In genomic region chr12:565161-565560, GRCh38 we compare ENCODE assay signal across 14 cellular contexts.
DNase-seq lines count a peak whose midpoint lies in the region; ATAC-seq and TF ChIP-seq lines count a peak whose summit lies in the region.
"Had no signal": no experiment of that assay in that cellular context is flagged by ENCODE, and none has a peak within 500 bp of the region (broad histone marks: within the 10 kb centered on the region; RNA-seq: fewer than 3 reads in every experiment).

No MANE protein-coding gene starts in this region.

- H3K9me3 Mint-ChIP-seq in activated CD4-positive, alpha-beta memory T cell treated with anti-CD3 and anti-CD28 coated beads, Interleukin-2, amount 10 ng/mL, durations not matched to agents 7 days and 5 days, result no peaks in the 10 kb centered on the region
- H3K9me3 Mint-ChIP-seq in activated CD4-positive, alpha-beta memory T cell treated with anti-CD3 and anti-CD28 coated beads for 36 hours, result no peaks in the 10 kb centered on the region
- H3K9me3 Mint-ChIP-seq in CD4-positive, alpha-beta T cell, result no peaks in the 10 kb centered on the region
- no peaks in the 10 kb centered on the region for H3K9me3 Mint-ChIP-seq in activated CD8-positive, alpha-beta T cell treated with anti-CD3 and anti-CD28 coated beads, Interleukin-2, amount 10 ng/mL, durations not matched to agents 7 days and 5 days (ENCODE audit: insufficient read depth)
- no peaks in the 10 kb centered on the region for H3K9me3 Mint-ChIP-seq in neural crest cell
- H3K9me3 Mint-ChIP-seq: H9 had no signal

- POLR2A ChIA-PET in activated CD4-positive, alpha-beta memory T cell treated with anti-CD3 and anti-CD28 coated beads, Interleukin-2, amount 10 ng/mL, durations not matched to agents 7 days and 5 days (lab: Charles Lee), result no interaction called here
- POLR2A ChIA-PET in activated CD4-positive, alpha-beta memory T cell treated with anti-CD3 and anti-CD28 coated beads for 36 hours (lab: Charles Lee), result interaction anchor here (0.9 to 1.2 kb wide), 2 partner anchors 381 to 384 kb away, joined by 3 to 4 read pairs; partner anchors contain the start of gene RAD52
- POLR2A ChIA-PET in CD4-positive, alpha-beta T cell (lab: Charles Lee), result interaction anchor here (1.0 to 2.1 kb wide), 3 partner anchors 11 to 77 kb away, joined by 4 to 12 read pairs (median 4); no protein-coding TSS in a partner anchor
- POLR2A ChIA-PET in activated CD8-positive, alpha-beta T cell treated with anti-CD3 and anti-CD28 coated beads, Interleukin-2, amount 10 ng/mL, durations not matched to agents 7 days and 5 days (lab: Charles Lee), result interaction anchor here (0.6 to 1.6 kb wide), 2 partner anchors 177 to 186 kb away, joined by 3 to 4 read pairs; no protein-coding TSS in a partner anchor

- peak overlapping the region; percentile 1 for H3K4me3 Mint-ChIP-seq in activated CD4-positive, alpha-beta memory T cell treated with anti-CD3 and anti-CD28 coated beads, Interleukin-2, amount 10 ng/mL, durations not matched to agents 7 days and 5 days
- H3K4me3 Mint-ChIP-seq in activated CD4-positive, alpha-beta memory T cell treated with anti-CD3 and anti-CD28 coated beads for 36 hours, result no peak overlapping the region
- H3K4me3 Mint-ChIP-seq in CD4-positive, alpha-beta T cell, result peak overlapping the region; percentile 84
- H3K4me3 Mint-ChIP-seq in activated CD8-positive, alpha-beta T cell treated with anti-CD3 and anti-CD28 coated beads, Interleukin-2, amount 10 ng/mL, durations not matched to agents 7 days and 5 days, result peak overlapping the region; percentile 16
- H3K4me3 Mint-ChIP-seq in neural crest cell, result no peak overlapping the region
- H3K4me3 Mint-ChIP-seq: H9 had no signal

- no peak for TF ChIP-seq CTCF in CD4-positive, alpha-beta T cell (IDR thresholded peaks at IDR 0.05)
- TF ChIP-seq CTCF in neural crest cell (conservative IDR thresholded peaks at IDR 0.05), result no peak

- CTCF ChIA-PET in activated CD4-positive, alpha-beta memory T cell treated with anti-CD3 and anti-CD28 coated beads, Interleukin-2, amount 10 ng/mL, durations not matched to agents 7 days and 5 days (lab: Charles Lee), result interaction anchor here (0.5 to 2.4 kb wide), 5 partner anchors 9 to 385 kb away, joined by 3 to 18 read pairs (median 4); partner anchors contain the start of gene RAD52
- CTCF ChIA-PET in activated CD4-positive, alpha-beta memory T cell treated with anti-CD3 and anti-CD28 coated beads for 36 hours (lab: Charles Lee), result interaction anchor here (0.9 to 4.1 kb wide), 5 partner anchors 10 to 195 kb away, joined by 3 to 19 read pairs (median 7); no protein-coding TSS in a partner anchor
- CTCF ChIA-PET in CD4-positive, alpha-beta T cell (lab: Charles Lee), result no interaction called here
- CTCF ChIA-PET in activated CD8-positive, alpha-beta T cell treated with anti-CD3 and anti-CD28 coated beads, Interleukin-2, amount 10 ng/mL, durations not matched to agents 7 days and 5 days (lab: Charles Lee), result interaction anchor here (1.4 to 5.3 kb wide), 3 partner anchors 11 to 250 kb away, joined by 3 to 36 read pairs (median 28); no protein-coding TSS in a partner anchor

- no peak for ATAC-seq in CD4-positive, alpha-beta T cell (ENCODE audit: poor library complexity)
- no peak for ATAC-seq in activated CD8-positive, alpha-beta T cell treated with anti-CD3 and anti-CD28 coated beads, Interleukin-2, amount 10 ng/mL, durations not matched to agents 7 days and 5 days
- ATAC-seq: PC-3 had no signal

- H3K9me3 ChIP-seq in CD4-positive, alpha-beta T cell (ENCODE audit: control insufficient read depth, low read length), result no peaks in the 10 kb centered on the region
- H3K9me3 ChIP-seq: MG63 had no signal

- no peaks in the 10 kb centered on the region for H3K27me3 ChIP-seq in CD4-positive, alpha-beta T cell (ENCODE audit: control insufficient read depth, insufficient read depth, low read length)
- H3K27me3 ChIP-seq: MG63 had no signal

- intact Hi-C loops in activated CD4-positive, alpha-beta memory T cell treated with anti-CD3 and anti-CD28 coated beads for 36 hours (cut with micrococcal nuclease), result loop anchor here (10.0 kb wide), 1 partner anchor 1030 kb away; the partner anchor contains the start of gene FBXL14
- intact Hi-C loops in CD4-positive, alpha-beta T cell (cut with DNase I, micrococcal nuclease), result loop anchor here in 1 of 2 experiments (5.0 kb wide), 1 partner anchor 1037 kb away; no protein-coding TSS in a partner anchor

- H3K27me3 Mint-ChIP-seq in activated CD4-positive, alpha-beta memory T cell treated with anti-CD3 and anti-CD28 coated beads, Interleukin-2, amount 10 ng/mL, durations not matched to agents 7 days and 5 days, result peaks cover under 1% of the 10 kb centered on the region
- no peaks in the 10 kb centered on the region for H3K27me3 Mint-ChIP-seq in activated CD4-positive, alpha-beta memory T cell treated with anti-CD3 and anti-CD28 coated beads for 36 hours
- no peaks in the 10 kb centered on the region for H3K27me3 Mint-ChIP-seq in CD4-positive, alpha-beta T cell
- no peaks in the 10 kb centered on the region for H3K27me3 Mint-ChIP-seq in activated CD8-positive, alpha-beta T cell treated with anti-CD3 and anti-CD28 coated beads, Interleukin-2, amount 10 ng/mL, durations not matched to agents 7 days and 5 days (ENCODE audit: low read depth)
- H3K27me3 Mint-ChIP-seq in neural crest cell (ENCODE audit: low read depth), result no peaks in the 10 kb centered on the region

- no peak overlapping the region for H3K27ac Mint-ChIP-seq in activated CD4-positive, alpha-beta memory T cell treated with anti-CD3 and anti-CD28 coated beads, Interleukin-2, amount 10 ng/mL, durations not matched to agents 7 days and 5 days
- H3K27ac Mint-ChIP-seq in activated CD4-positive, alpha-beta memory T cell treated with anti-CD3 and anti-CD28 coated beads for 36 hours, result no peak overlapping the region
- peak overlapping the region; percentile 97 for H3K27ac Mint-ChIP-seq in CD4-positive, alpha-beta T cell
- peak overlapping the region; percentile 24 for H3K27ac Mint-ChIP-seq in activated CD8-positive, alpha-beta T cell treated with anti-CD3 and anti-CD28 coated beads, Interleukin-2, amount 10 ng/mL, durations not matched to agents 7 days and 5 days
- H3K27ac Mint-ChIP-seq in neural crest cell (ENCODE audit: unreplicated experiment), result peak overlapping the region; percentile 19
- H3K27ac Mint-ChIP-seq: H9 had no signal

- no peak overlapping the region for H3K27ac ChIP-seq in CD4-positive, alpha-beta T cell (ENCODE audit: low read depth, low read length)
- no peak overlapping the region for H3K27ac ChIP-seq in substantia nigra (ENCODE audit: low read depth, low read length, poor library complexity, severe bottlenecking)

- peaks cover 10% of the 10 kb centered on the region for H3K36me3 Mint-ChIP-seq in activated CD4-positive, alpha-beta memory T cell treated with anti-CD3 and anti-CD28 coated beads, Interleukin-2, amount 10 ng/mL, durations not matched to agents 7 days and 5 days (ENCODE audit: low read depth)
- H3K36me3 Mint-ChIP-seq in activated CD4-positive, alpha-beta memory T cell treated with anti-CD3 and anti-CD28 coated beads for 36 hours, result no peaks in the 10 kb centered on the region
- H3K36me3 Mint-ChIP-seq in CD4-positive, alpha-beta T cell (ENCODE audit: low read depth), result peaks cover 2% of the 10 kb centered on the region
- H3K36me3 Mint-ChIP-seq in activated CD8-positive, alpha-beta T cell treated with anti-CD3 and anti-CD28 coated beads, Interleukin-2, amount 10 ng/mL, durations not matched to agents 7 days and 5 days (ENCODE audit: low read depth), result peaks cover 36% of the 10 kb centered on the region
- no peaks in the 10 kb centered on the region for H3K36me3 Mint-ChIP-seq in neural crest cell (ENCODE audit: low read depth)

- DNase-seq in activated CD4-positive, alpha-beta memory T cell treated with anti-CD3 and anti-CD28 coated beads, Interleukin-2, amount 10 ng/mL, durations not matched to agents 7 days and 5 days, result no peak
- DNase-seq in activated CD4-positive, alpha-beta memory T cell treated with anti-CD3 and anti-CD28 coated beads for 36 hours, result no peak
- no peak for DNase-seq in CD4-positive, alpha-beta T cell
- no peak for DNase-seq in activated CD8-positive, alpha-beta T cell treated with anti-CD3 and anti-CD28 coated beads, Interleukin-2, amount 10 ng/mL, durations not matched to agents 7 days and 5 days
- DNase-seq in neural crest cell (ENCODE audit: low read depth, low spot score) (no peak), DMS79 treated with DMSO at 0.1 percent for 48 hours (lab: John Stamatoyannopoulos, UW) (no peak), AG20443 (ENCODE audit: low spot score) (no peak), substantia nigra (lab: John Stamatoyannopoulos, UW) (no peak)
- DNase-seq: H9, KG1, MG63, NCI-H1092 treated with DMSO at 0.1 percent for 48 hours, NCI-H1694, PC-3 had no signal

- H3K4me1 Mint-ChIP-seq in activated CD4-positive, alpha-beta memory T cell treated with anti-CD3 and anti-CD28 coated beads, Interleukin-2, amount 10 ng/mL, durations not matched to agents 7 days and 5 days, result peaks cover 78% of the 10 kb centered on the region
- peaks cover 61% of the 10 kb centered on the region for H3K4me1 Mint-ChIP-seq in activated CD4-positive, alpha-beta memory T cell treated with anti-CD3 and anti-CD28 coated beads for 36 hours (ENCODE audit: low read depth)
- peaks cover 95% of the 10 kb centered on the region for H3K4me1 Mint-ChIP-seq in CD4-positive, alpha-beta T cell (ENCODE audit: low read depth)
- peaks cover 81% of the 10 kb centered on the region for H3K4me1 Mint-ChIP-seq in activated CD8-positive, alpha-beta T cell treated with anti-CD3 and anti-CD28 coated beads, Interleukin-2, amount 10 ng/mL, durations not matched to agents 7 days and 5 days (ENCODE audit: low read depth)
- peaks cover 6% of the 10 kb centered on the region for H3K4me1 Mint-ChIP-seq in neural crest cell

Comparison
In these comparisons a context has a peak if more than half of its experiments do, and no peak if none do; other contexts are left out.
1. H3K4me3 Mint-ChIP-seq: peak in activated CD4-positive, alpha-beta memory T cell treated with anti-CD3 and anti-CD28 coated beads, Interleukin-2, amount 10 ng/mL, durations not matched to agents 7 days and 5 days (single experiment), CD4-positive, alpha-beta T cell (single experiment) and activated CD8-positive, alpha-beta T cell treated with anti-CD3 and anti-CD28 coated beads, Interleukin-2, amount 10 ng/mL, durations not matched to agents 7 days and 5 days (single experiment); none in activated CD4-positive, alpha-beta memory T cell treated with anti-CD3 and anti-CD28 coated beads for 36 hours (single experiment) and neural crest cell (single experiment).
2. H3K27ac Mint-ChIP-seq: peak in CD4-positive, alpha-beta T cell (single experiment), activated CD8-positive, alpha-beta T cell treated with anti-CD3 and anti-CD28 coated beads, Interleukin-2, amount 10 ng/mL, durations not matched to agents 7 days and 5 days (single experiment) and neural crest cell (single experiment); none in activated CD4-positive, alpha-beta memory T cell treated with anti-CD3 and anti-CD28 coated beads, Interleukin-2, amount 10 ng/mL, durations not matched to agents 7 days and 5 days (single experiment) and activated CD4-positive, alpha-beta memory T cell treated with anti-CD3 and anti-CD28 coated beads for 36 hours (single experiment).